In genomic region chr11:16265022-16265421, GRCh38 we compare ENCODE assay signal across 21 cellular contexts.
"Had no signal": no experiment of that assay in that cellular context is flagged by ENCODE, and none has a peak within 500 bp of the region (broad histone marks: within the 10 kb centered on the region; RNA-seq: fewer than 3 reads in every experiment).

No MANE protein-coding gene starts in this region.

- FAIRE-seq: endothelial cell of umbilical vein had no signal

- H3K79me2 ChIP-seq: hepatocyte had no signal

- H3K27ac ChIP-seq: coronary artery, dorsolateral prefrontal cortex, esophagus muscularis mucosa, foreskin keratinocyte, gastroesophageal sphincter, heart left ventricle, hepatocyte, left lung, lower lobe of right lung had no signal

- H3K4me2 ChIP-seq: hepatocyte had no signal

- H3K27me3 ChIP-seq: dorsolateral prefrontal cortex, esophagus muscularis mucosa, foreskin keratinocyte, gastroesophageal sphincter, heart left ventricle, hepatocyte, left lung had no signal

- H2AFZ ChIP-seq: hepatocyte had no signal

- H3K36me3 ChIP-seq: esophagus muscularis mucosa, gastroesophageal sphincter, heart left ventricle, left lung, lower lobe of right lung had no signal

- ATAC-seq: foreskin keratinocyte, gastroesophageal sphincter, left lung, lower lobe of right lung, mucosa of descending colon had no signal

- H3K9me3 ChIP-seq: mucosa of descending colon had no signal

- H3K4me3 ChIP-seq: coronary artery, dorsolateral prefrontal cortex, esophagus muscularis mucosa, gastroesophageal sphincter, heart left ventricle, hepatocyte, left lung, lower lobe of right lung, mucosa of descending colon had no signal

- H3K4me1 ChIP-seq: esophagus muscularis mucosa, foreskin keratinocyte, gastroesophageal sphincter, left lung, lower lobe of right lung had no signal

- DNase-seq: dermis blood vessel endothelial cell; dorsolateral prefrontal cortex; effector CD4-positive, alpha-beta T cell; effector memory CD4-positive, alpha-beta T cell; foreskin keratinocyte; heart left ventricle; hypothalamus; immature natural killer cell; islet precursor cell; kidney; kidney glomerular epithelial cell; left lung; lower lobe of right lung; mesenchymal stem cell; mucosa of descending colon; naive B cell had no signal
